1 cellular context compared by ENCODE assay signal in genomic region chr14:59882957-59883356, GRCh38.
TF ChIP-seq lines count a peak whose summit lies in the region.

No MANE protein-coding gene starts in this region.

TF ChIP-seq in SK-N-SH, 30 proteins besides CTCF, POLR2A, EP300 and RAD21 (continued from another document):
- TF ChIP-seq FOSL2 (IDR thresholded peaks at IDR 0.05; ENCODE audit: borderline replicate concordance, low read depth) (no peak), CHD2 (IDR thresholded peaks at IDR 0.05; ENCODE audit: low read length, partially characterized antibody) (no peak), RFX5 (IDR thresholded peaks at IDR 0.05; ENCODE audit: low read length) (no peak), GATA2 (CRISPR knock-in tag; IDR thresholded peaks at IDR 0.05) (no peak), FOXJ3 (CRISPR knock-in tag; IDR thresholded peaks at IDR 0.05) (no peak), MXI1 (IDR thresholded peaks at IDR 0.05; ENCODE audit: low read depth, low read length) (no peak), REST (IDR thresholded peaks at IDR 0.05; ENCODE audit: low read depth, low read length) (no peak), FOXM1 (IDR thresholded peaks at IDR 0.05; ENCODE audit: low read depth) (no peak), POLR2AphosphoS5 (IDR thresholded peaks at IDR 0.05; ENCODE audit: low read depth, low read length) (no peak), MAX (IDR thresholded peaks at IDR 0.05; ENCODE audit: low read depth) (no peak), USF2 (IDR thresholded peaks at IDR 0.05; ENCODE audit: borderline replicate concordance, low read depth, low read length) (no peak), USF1 (IDR thresholded peaks at IDR 0.05; ENCODE audit: borderline replicate concordance, low read depth) (no peak), NFIC (IDR thresholded peaks at IDR 0.05; ENCODE audit: borderline replicate concordance) (no peak)
